16 cellular contexts compared by ENCODE assay signal in the genomic region with DNA sequence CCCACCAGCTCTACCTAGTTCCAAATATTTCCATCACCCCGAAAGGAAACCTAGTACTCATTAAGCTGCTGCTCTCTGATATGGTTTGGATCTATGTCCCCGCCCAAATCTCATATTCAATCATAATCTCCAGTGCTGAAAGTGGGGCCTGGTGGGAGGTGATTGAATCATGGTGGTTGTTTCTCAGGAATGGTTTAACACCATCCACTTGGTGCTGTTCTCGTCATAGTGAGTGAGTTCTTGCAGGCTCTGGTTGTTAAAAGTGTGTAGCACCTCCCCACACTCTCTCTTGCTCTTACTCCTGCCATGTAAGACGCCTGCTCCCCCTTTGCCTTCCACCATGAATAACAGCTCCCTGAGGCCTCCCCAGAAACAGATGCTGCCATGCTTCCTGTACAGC.
A peak's percentile ranks its signal among the peaks of the same experiment; 100 is the strongest.
DNase-seq lines count a peak whose midpoint lies in the region; ATAC-seq and TF ChIP-seq lines count a peak whose summit lies in the region.
"Had no signal": no experiment of that assay in that cellular context is flagged by ENCODE, and none has a peak within 500 bp of the region (broad histone marks: within the 10 kb centered on the region; RNA-seq: fewer than 3 reads in every experiment).

No MANE protein-coding gene starts in this region.

- peak; percentile 67 for DNase-seq in activated CD4-positive, alpha-beta T cell treated with anti-CD3 and anti-CD28 coated beads for 48 hours
- no peak for DNase-seq in activated CD4-positive, alpha-beta T cell treated with anti-CD3 and anti-CD28 coated beads, Interleukin-2, amount 50 U/mL, for 4 hours
- DNase-seq in stimulated activated CD4-positive, alpha-beta T cell treated with anti-CD3 and anti-CD28 coated beads, Interleukin-12 subunit alpha, Interleukin-12 subunit beta, amount 100 ng/mL, for 48 hours (ENCODE audit: low read depth in 2 of 3, low spot score in 1 of 3): peak; percentile 20 to 44 (median 24)
- DNase-seq in stimulated activated CD4-positive, alpha-beta T cell treated with anti-CD3 and anti-CD28 coated beads, Interleukin-12 subunit alpha, Interleukin-12 subunit beta, amount 100 ng/mL, for 4 hours: no peak
- DNase-seq in nephron progenitor cell: no peak
- no peak for DNase-seq in stimulated activated naive CD8-positive, alpha-beta T cell treated with anti-CD3 and anti-CD28 coated beads, Interleukin-15, Interleukin-2, amounts not matched to agents 100 U/mL and 50 U/mL, for 24 hours
- DNase-seq in activated gamma-delta T cell treated with Interleukin-2 at 50 U/mL for 16 hours: no peak
- no peak for DNase-seq in NCI-H1694 (lab: John Stamatoyannopoulos, UW)
- DNase-seq: CD8-positive, alpha-beta T cell; KG1; NCI-H1048; NCI-H1436 treated with DMSO at 0.1 percent for 48 hours; NCI-H2081; NCI-H748 treated with DMSO at 0.1 percent for 48 hours; OCI-M1 had no signal

- H3K9me3 Mint-ChIP-seq in nephron progenitor cell: peaks cover 14% of the 10 kb centered on the region
- H3K9me3 Mint-ChIP-seq: CD8-positive, alpha-beta T cell had no signal

- no peaks in the 10 kb centered on the region for H3K4me1 Mint-ChIP-seq in nephron progenitor cell

- ATAC-seq in stimulated activated naive CD8-positive, alpha-beta T cell treated with anti-CD3 and anti-CD28 coated beads, Interleukin-15, Interleukin-2, amounts not matched to agents 100 U/mL and 50 U/mL, for 24 hours: peak; percentile 91
- ATAC-seq: CD8-positive, alpha-beta T cell; HepG2 had no signal

- no peaks in the 10 kb centered on the region for H3K27me3 Mint-ChIP-seq in nephron progenitor cell (ENCODE audit: low read depth, poor library complexity)

- H3K36me3 Mint-ChIP-seq in nephron progenitor cell (ENCODE audit: low read depth): no peaks in the 10 kb centered on the region
- H3K36me3 Mint-ChIP-seq: CD8-positive, alpha-beta T cell had no signal

- H3K4me3 Mint-ChIP-seq in nephron progenitor cell: no peak overlapping the region
- H3K4me3 Mint-ChIP-seq: CD8-positive, alpha-beta T cell had no signal

- H3K27ac Mint-ChIP-seq in nephron progenitor cell: peak overlapping the region; percentile 53
- H3K27ac Mint-ChIP-seq: CD8-positive, alpha-beta T cell had no signal

- no peak for TF ChIP-seq CTCF in nephron progenitor cell (IDR thresholded peaks at IDR 0.05)

Comparison
In these comparisons a context has a peak if more than half of its experiments do, and no peak if none do; other contexts are left out.
1. DNase-seq: peak in activated CD4-positive, alpha-beta T cell treated with anti-CD3 and anti-CD28 coated beads for 48 hours (single experiment) and stimulated activated CD4-positive, alpha-beta T cell treated with anti-CD3 and anti-CD28 coated beads, Interleukin-12 subunit alpha, Interleukin-12 subunit beta, amount 100 ng/mL, for 48 hours (3 of 3); none in activated CD4-positive, alpha-beta T cell treated with anti-CD3 and anti-CD28 coated beads, Interleukin-2, amount 50 U/mL, for 4 hours (0 of 2), stimulated activated CD4-positive, alpha-beta T cell treated with anti-CD3 and anti-CD28 coated beads, Interleukin-12 subunit alpha, Interleukin-12 subunit beta, amount 100 ng/mL, for 4 hours (single experiment), nephron progenitor cell (single experiment), stimulated activated naive CD8-positive, alpha-beta T cell treated with anti-CD3 and anti-CD28 coated beads, Interleukin-15, Interleukin-2, amounts not matched to agents 100 U/mL and 50 U/mL, for 24 hours (single experiment), activated gamma-delta T cell treated with Interleukin-2 at 50 U/mL for 16 hours (single experiment) and NCI-H1694 (single experiment).